In the genomic region with DNA sequence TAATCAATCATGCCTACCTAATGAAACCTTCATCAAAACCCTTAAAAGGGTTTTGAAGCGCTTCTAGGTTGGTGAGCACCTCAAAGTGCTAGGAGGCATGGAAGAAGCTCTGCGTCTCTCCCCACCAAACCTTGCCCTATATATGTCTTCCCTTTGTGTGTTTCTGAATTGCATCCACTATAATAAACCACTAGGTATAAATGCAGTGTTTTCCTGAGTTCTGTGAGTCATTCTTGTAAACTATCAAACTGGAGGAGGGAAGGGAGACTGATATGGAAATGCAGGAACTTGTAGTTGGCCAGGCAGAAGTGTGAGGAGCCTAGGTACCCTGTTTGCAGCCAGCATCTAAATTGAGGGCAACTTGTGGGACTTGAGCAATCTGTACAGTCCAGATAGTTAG, we compare ENCODE assay signal across 28 cellular contexts.
"Had no signal": no experiment of that assay in that cellular context is flagged by ENCODE, and none has a peak within 500 bp of the region (broad histone marks: within the 10 kb centered on the region; RNA-seq: fewer than 3 reads in every experiment).

No MANE protein-coding gene starts in this region.

- H3K4me1 ChIP-seq: body of pancreas, colonic mucosa, parathyroid adenoma, psoas muscle had no signal

- H3K79me2 ChIP-seq: parathyroid adenoma had no signal

- H3K27me3 ChIP-seq: body of pancreas, cardiac muscle cell, colonic mucosa, right atrium auricular region, tibial nerve had no signal

- H3K4me3 Mint-ChIP-seq: activated naive CD8-positive, alpha-beta T cell; effector memory CD8-positive, alpha-beta T cell; T-helper 17 cell had no signal

- H3K36me3 Mint-ChIP-seq: activated naive CD8-positive, alpha-beta T cell had no signal

- H3K4me3 ChIP-seq: body of pancreas, cardiac muscle cell, colonic mucosa, dorsolateral prefrontal cortex, left ventricle myocardium inferior, lung, psoas muscle, right atrium auricular region, tibial nerve had no signal

- ATAC-seq: activated CD4-positive, CD25-positive, alpha-beta regulatory T cell treated with anti-CD3 and anti-CD28 coated beads, Interleukin-2, amount 50 U/mL, for 24 hours; body of pancreas; effector memory CD8-positive, alpha-beta T cell; psoas muscle; T-helper 17 cell had no signal

- H2AFZ ChIP-seq: parathyroid adenoma had no signal

- H3K27me3 Mint-ChIP-seq: activated naive CD8-positive, alpha-beta T cell; effector memory CD8-positive, alpha-beta T cell; T-helper 17 cell had no signal

- H3K9me3 ChIP-seq: body of pancreas, colonic mucosa, psoas muscle, right atrium auricular region, tibial nerve had no signal

- H3K27ac Mint-ChIP-seq: activated naive CD8-positive, alpha-beta T cell; effector memory CD8-positive, alpha-beta T cell; T-helper 17 cell had no signal

- H3K36me3 ChIP-seq: cardiac muscle cell, colonic mucosa, left ventricle myocardium inferior, right atrium auricular region, tibial nerve, WERI-Rb-1 had no signal

- H3K27ac ChIP-seq: body of pancreas, cardiac muscle cell, colonic mucosa, dorsolateral prefrontal cortex, left ventricle myocardium inferior, parathyroid adenoma, psoas muscle, right atrium auricular region, tibial nerve, WERI-Rb-1 had no signal

- H3K4me1 Mint-ChIP-seq: T-helper 17 cell had no signal

- DNase-seq: activated CD4-positive, alpha-beta T cell treated with anti-CD3 and anti-CD28 coated beads for 48 hours; activated CD4-positive, alpha-beta T cell treated with anti-CD3 and anti-CD28 coated beads, Interleukin-2, amount 50 U/mL, for 48 hours; activated CD8-positive, alpha-beta memory T cell treated with anti-CD3 and anti-CD28 coated beads for 24 hours; activated effector memory CD4-positive, alpha-beta T cell treated with Interleukin-2 at 50 U/mL for 16 hours; activated naive CD4-positive, alpha-beta T cell treated with Interleukin-2 at 50 U/mL for 16 hours; anterior cingulate cortex; body of pancreas; cerebellar nuclear complex; colonic mucosa; dorsolateral prefrontal cortex; effector memory CD8-positive, alpha-beta T cell; head of caudate nucleus; hypothalamus; left ventricle myocardium inferior; psoas muscle; stimulated activated CD4-positive, alpha-beta T cell treated with anti-CD3 and anti-CD28 coated beads, Interleukin-15, amount 100 ng/mL, for 24 hours; stimulated activated CD4-positive, alpha-beta T cell treated with anti-CD3 and anti-CD28 coated beads, Interleukin-2, amount 100 ng/mL, for 24 hours; stimulated activated naive CD4-positive, alpha-beta T cell; T-helper 17 cell; T1000; WERI-Rb-1 had no signal
